In genomic region chr2:181657379-181657778, GRCh38 we compare ENCODE assay signal across 8 cellular contexts. TPM values are rescaled to one million over a fixed set of nuclear protein-coding genes. Genes with fewer than 3 reads are reported as not detected.
DNase-seq lines count a peak whose midpoint lies in the region; ATAC-seq and TF ChIP-seq lines count a peak whose summit lies in the region.
"Had no signal": no experiment of that assay in that cellular context is flagged by ENCODE, and none has a peak within 500 bp of the region (broad histone marks: within the 10 kb centered on the region; RNA-seq: fewer than 3 reads in every experiment).

No MANE protein-coding gene starts in this region.

- no peaks in the 10 kb centered on the region for H3K9me3 ChIP-seq in OCI-LY1 (ENCODE audit: low read length)
- H3K9me3 ChIP-seq in esophagus muscularis mucosa: no peaks in the 10 kb centered on the region

- no peaks in the 10 kb centered on the region for H3K79me2 ChIP-seq in OCI-LY1 (ENCODE audit: insufficient read depth, low read length)

- 79% methylated on average over 4 of the region's 4 CpGs for WGBS in esophagus muscularis mucosa

- no peaks in the 10 kb centered on the region for H3K36me3 Mint-ChIP-seq in progenitor cell of endocrine pancreas (ENCODE audit: insufficient read depth)

- H3K4me1 ChIP-seq in OCI-LY1 (ENCODE audit: insufficient read depth, low read length, severe bottlenecking) (peaks cover 10% of the 10 kb centered on the region), esophagus muscularis mucosa (peaks cover 6 to 15% (median 14%) of the 10 kb centered on the region in 4 donors)

- TF ChIP-seq POLR2A in esophagus muscularis mucosa (IDR thresholded peaks at IDR 0.05; ENCODE audit: low read depth): no peak

- no peak overlapping the region for H3K9ac ChIP-seq in OCI-LY1 (ENCODE audit: low read length)

- H3K9me3 Mint-ChIP-seq in progenitor cell of endocrine pancreas (ENCODE audit: low read depth): no peaks in the 10 kb centered on the region

- no peak overlapping the region for H2AFZ ChIP-seq in OCI-LY1 (ENCODE audit: low read length)

- no peak overlapping the region for H3K27ac Mint-ChIP-seq in progenitor cell of endocrine pancreas

- no peaks in the 10 kb centered on the region for H3K36me3 ChIP-seq in OCI-LY1 (ENCODE audit: insufficient read depth, low read length)
- no peaks in the 10 kb centered on the region for H3K36me3 ChIP-seq in esophagus muscularis mucosa

- no peak for TF ChIP-seq EP300 in esophagus muscularis mucosa (IDR thresholded peaks at IDR 0.05)

- no peak overlapping the region for H3K27ac ChIP-seq in OCI-LY1 (ENCODE audit: low read depth, low read length, poor library complexity, severe bottlenecking)
- no peak overlapping the region for H3K27ac ChIP-seq in esophagus muscularis mucosa (replicated peaks in 1 of 4)

- H3K27me3 ChIP-seq in OCI-LY1 (ENCODE audit: insufficient read depth, low read length) (0 out of 2 replicates have a peak, but pooled peaks cover 4% of the 10 kb centered on the region), esophagus muscularis mucosa (peaks cover 0 to 39% (median 0%) of the 10 kb centered on the region in 4 donors)

- ATAC-seq in GM21825 (IDR thresholded peaks at IDR 0.05; ENCODE audit: unreplicated experiment) (peak; percentile 4), HG03521 (IDR thresholded peaks at IDR 0.05; ENCODE audit: unreplicated experiment) (no peak)

- no peaks in the 10 kb centered on the region for H3K9me2 ChIP-seq in OCI-LY1 (ENCODE audit: low read depth, low read length)

- no peaks in the 10 kb centered on the region for H3F3A ChIP-seq in OCI-LY1 (ENCODE audit: insufficient read depth, low read length)

- H3K4me3 Mint-ChIP-seq in progenitor cell of endocrine pancreas (ENCODE audit: low read depth): peak overlapping the region; percentile 62

- H4K20me1 ChIP-seq in OCI-LY1 (ENCODE audit: insufficient read depth, low read length): no peaks in the 10 kb centered on the region

- peaks cover 17% of the 10 kb centered on the region for H3K4me1 Mint-ChIP-seq in progenitor cell of endocrine pancreas (ENCODE audit: low read depth)

- H3K4me3 ChIP-seq in OCI-LY1 (ENCODE audit: low read depth, low read length, poor library complexity, severe bottlenecking): peak overlapping the region; percentile 58
- H3K4me3 ChIP-seq in esophagus muscularis mucosa: peak overlapping the region; percentile 57 to 69 (median 61)

- DNase-seq in esophagus muscularis mucosa (ENCODE audit: extremely low spot score): no peak
- DNase-seq in progenitor cell of endocrine pancreas (ENCODE audit: low spot score, unreplicated experiment): no peak
- no peak for DNase-seq in SHP77 (lab: John Stamatoyannopoulos, UW)
- DNase-seq in occipital lobe (lab: John Stamatoyannopoulos, UW): no peak

- intact Hi-C loops in esophagus muscularis mucosa (cut with DNase I): no loop called here

- H3K27me3 Mint-ChIP-seq in progenitor cell of endocrine pancreas: peaks cover 66% of the 10 kb centered on the region

- no peak for TF ChIP-seq CTCF in OCI-LY1 (IDR thresholded peaks at IDR 0.05; ENCODE audit: low read length)
- no peak for TF ChIP-seq CTCF in esophagus muscularis mucosa (IDR thresholded peaks at IDR 0.05)
- no peak for TF ChIP-seq CTCF in progenitor cell of endocrine pancreas (IDR thresholded peaks at IDR 0.05; ENCODE audit: unreplicated experiment)

- H3K4me2 ChIP-seq in OCI-LY1 (ENCODE audit: low read length): peak overlapping the region; percentile 60; the same call in 1 of the 2 replicates

RNA-seq across cellular contexts. Expression of gene CERKL, which starts 0.5 kb away (rescaled TPM):
- total RNA-seq in esophagus muscularis mucosa (under 1 TPM in 2 of 4 donors, not detected in 2; 0.17 to 0.19 TPM), progenitor cell of endocrine pancreas (2.6 and 2.9 TPM in 2 replicates), occipital lobe (1.1 TPM)
- total RNA-seq: left cardiac atrium had no signal

RNA-seq across cellular contexts. Expression of gene NEUROD1, which starts 22.9 kb away (rescaled TPM):
- total RNA-seq in esophagus muscularis mucosa (not detected), progenitor cell of endocrine pancreas (28.6 and 33.3 TPM in 2 replicates), occipital lobe (3.3 TPM)
- total RNA-seq: left cardiac atrium had no signal
